11 cellular contexts compared by ENCODE assay signal in genomic region chr6:37006793-37007339, GRCh38. TPM values are rescaled to one million over a fixed set of nuclear protein-coding genes. Genes with fewer than 3 reads are reported as not detected.
DNase-seq lines count a peak whose midpoint lies in the region; ATAC-seq and TF ChIP-seq lines count a peak whose summit lies in the region.
"Had no signal": no experiment of that assay in that cellular context is flagged by ENCODE, and none has a peak within 500 bp of the region (broad histone marks: within the 10 kb centered on the region; RNA-seq: fewer than 3 reads in every experiment).

No MANE protein-coding gene starts in this region.

- peaks cover 4 to 71% (median 37%) of the 10 kb centered on the region in 6 donors for H3K4me1 ChIP-seq in spleen

- POLR2A ChIA-PET in HEK293T (lab: Yijun Ruan, JAX), result interaction anchor here (1.6 kb wide), 1 partner anchor 21 kb away, joined by 8 read pairs; the partner anchor contains the start of gene MTCH1

- no peaks in the 10 kb centered on the region for H3K36me3 Mint-ChIP-seq in type B pancreatic cell

- H3K4me3 ChIP-seq in GM12864 (ENCODE audit: low read depth, low read length), result peak overlapping the region; percentile 83
- H3K4me3 ChIP-seq in spleen, result peak overlapping the region; percentile 53 to 85 (median 64)

- H3K36me3 ChIP-seq in spleen, result peaks cover 0 to 37% (median 16%) of the 10 kb centered on the region in 6 donors

- no peak for DNase-seq in GM12864 (ENCODE audit: low read depth)
- DNase-seq in NAMALWA (ENCODE audit: low spot score), result peak; percentile 39
- DNase-seq in fibroblast of peridontal ligament (ENCODE audit: extremely low read depth), result peak; percentile 24
- no peak for DNase-seq in spleen
- DNase-seq in HEK293T (ENCODE audit: extremely low spot score), result no peak
- DNase-seq in type B pancreatic cell (ENCODE audit: extremely low spot score, unreplicated experiment), result no peak
- no peak for DNase-seq in sciatic nerve (ENCODE audit: low spot score)
- DNase-seq in stimulated activated naive CD8-positive, alpha-beta T cell treated with anti-CD3 and anti-CD28 coated beads, Interleukin-15, amount 100 ng/mL, for 72 hours, result no peak
- DNase-seq: activated effector memory CD4-positive, alpha-beta T cell treated with Interleukin-2 at 50 U/mL for 16 hours; T-helper 1 cell had no signal

- no peaks in the 10 kb centered on the region for H3K9me3 Mint-ChIP-seq in type B pancreatic cell
- no peaks in the 10 kb centered on the region for H3K9me3 Mint-ChIP-seq in stimulated activated naive CD8-positive, alpha-beta T cell treated with anti-CD3 and anti-CD28 coated beads, Interleukin-15, amount 100 ng/mL, for 72 hours

- no peaks in the 10 kb centered on the region for H3K9me3 ChIP-seq in spleen

- peak overlapping the region; percentile 35 to 94 (median 82) for H3K27ac ChIP-seq in spleen

- whole genome bisulfite sequencing in spleen, 5 donors, result 63 to 83% (median 72%) methylated on average over 4 to 5 of the region's 5 CpGs

- CTCF ChIA-PET in HEK293T (lab: Yijun Ruan, JAX), result interaction anchor here (1.0 to 2.3 kb wide), 2 partner anchors 11 to 154 kb away, joined by 3 to 8 read pairs; no protein-coding TSS in a partner anchor

- H3K27me3 Mint-ChIP-seq in type B pancreatic cell, result peaks cover 2% of the 10 kb centered on the region
- no peaks in the 10 kb centered on the region for H3K27me3 Mint-ChIP-seq in stimulated activated naive CD8-positive, alpha-beta T cell treated with anti-CD3 and anti-CD28 coated beads, Interleukin-15, amount 100 ng/mL, for 72 hours

- intact Hi-C loops in spleen (cut with DNase I; ENCODE audit: low total_unique reads), result no loop called here
- intact Hi-C loops in sciatic nerve (cut with DNase I), result no loop called here

- H3K4me1 Mint-ChIP-seq in type B pancreatic cell (ENCODE audit: unreplicated experiment), result no peaks in the 10 kb centered on the region
- peaks cover 26% of the 10 kb centered on the region for H3K4me1 Mint-ChIP-seq in stimulated activated naive CD8-positive, alpha-beta T cell treated with anti-CD3 and anti-CD28 coated beads, Interleukin-15, amount 100 ng/mL, for 72 hours

- H3K27ac Mint-ChIP-seq in type B pancreatic cell, result no peak overlapping the region
- H3K27ac Mint-ChIP-seq in stimulated activated naive CD8-positive, alpha-beta T cell treated with anti-CD3 and anti-CD28 coated beads, Interleukin-15, amount 100 ng/mL, for 72 hours, result no peak overlapping the region

- TF ChIP-seq POLR2A in spleen (IDR thresholded peaks at IDR 0.05), result no peak

- no peak overlapping the region for H3K4me3 Mint-ChIP-seq in type B pancreatic cell
- no peak overlapping the region for H3K4me3 Mint-ChIP-seq in stimulated activated naive CD8-positive, alpha-beta T cell treated with anti-CD3 and anti-CD28 coated beads, Interleukin-15, amount 100 ng/mL, for 72 hours

- ATAC-seq in sciatic nerve, result no peak
- ATAC-seq in stimulated activated naive CD8-positive, alpha-beta T cell treated with anti-CD3 and anti-CD28 coated beads, Interleukin-15, amount 100 ng/mL, for 72 hours, result no peak

- TF ChIP-seq CTCF in GM12864 (IDR thresholded peaks at IDR 0.05; ENCODE audit: low read depth, low read length, missing control alignments) (no peak), spleen (IDR thresholded peaks at IDR 0.05 in 8 of 11, conservative IDR thresholded peaks at IDR 0.05 in 3 of 11) (no peak), type B pancreatic cell (conservative IDR thresholded peaks at IDR 0.05) (no peak)

- no peaks in the 10 kb centered on the region for H3K27me3 ChIP-seq in spleen (replicated peaks in 1 of 7)

TF ChIP-seq in HEK293T, 16 proteins besides CTCF, POLR2A, EP300 and RAD21:
- no peak for TF ChIP-seq ELF4 (IDR thresholded peaks at IDR 0.05)
- no peak for TF ChIP-seq LEF1 (IDR thresholded peaks at IDR 0.05; ENCODE audit: borderline replicate concordance)
- no peak for TF ChIP-seq SUZ12 (IDR thresholded peaks at IDR 0.05)
- TF ChIP-seq FOXA1 (IDR thresholded peaks at IDR 0.05), result no peak
- TF ChIP-seq BHLHE40 (IDR thresholded peaks at IDR 0.05; ENCODE audit: borderline replicate concordance), result no peak
- TF ChIP-seq FOXM1 (IDR thresholded peaks at IDR 0.05; ENCODE audit: borderline replicate concordance), result no peak
- no peak for TF ChIP-seq HDGF (IDR thresholded peaks at IDR 0.05; ENCODE audit: borderline replicate concordance)

RNA-seq across cellular contexts. Expression of gene FGD2, which starts 1.4 kb away (rescaled TPM):
- total RNA-seq in spleen (100 to 1,000 TPM; 200 to 426 (median 316) TPM), type B pancreatic cell (ENCODE audit: low replicate concordance) (0.10 TPM in 1 of 2 replicates, not detected in the other), sciatic nerve (19.7 TPM)
- polyA plus RNA-seq in spleen, result 100 to 1,000 TPM in 1 of 3 donors, 10 to 100 TPM in 2; 63.4 to 121 (median 84.2) TPM
- total RNA-seq: lung microvascular endothelial cell had no signal

RNA-seq across cellular contexts. Expression of gene MTCH1, which starts 20.9 kb away (rescaled TPM):
- total RNA-seq in spleen (100 to 1,000 TPM; 135 to 191 (median 162) TPM), type B pancreatic cell (ENCODE audit: low replicate concordance) (163 and 184 TPM in 2 replicates), sciatic nerve (154 TPM)
- 100 to 1,000 TPM in 2 of 3 donors, 10 to 100 TPM in 1; 87.3 to 144 (median 134) TPM for polyA plus RNA-seq in spleen

RNA-seq across cellular contexts. Expression of gene PI16, which starts 52.3 kb away (rescaled TPM):
- total RNA-seq in spleen (1 to 10 TPM in 5 of 7 donors, under 1 TPM in 1, not detected in 1; 0.94 to 2.1 (median 1.6) TPM), type B pancreatic cell (ENCODE audit: low replicate concordance) (not detected in 2 replicates), sciatic nerve (91.7 TPM)
- 1 to 10 TPM; 1.6 to 7.3 (median 2.0) TPM for polyA plus RNA-seq in spleen
- total RNA-seq: lung microvascular endothelial cell had no signal

Comparison
In these comparisons a context has a peak if more than half of its experiments do, and no peak if none do; other contexts are left out.
1. DNase-seq: peak in NAMALWA (single experiment) and fibroblast of peridontal ligament (single experiment); none in GM12864 (single experiment), spleen (single experiment), HEK293T (single experiment), type B pancreatic cell (single experiment), sciatic nerve (single experiment) and stimulated activated naive CD8-positive, alpha-beta T cell treated with anti-CD3 and anti-CD28 coated beads, Interleukin-15, amount 100 ng/mL, for 72 hours (0 of 2).
2. RNA of gene FGD2, which starts 1.4 kb away (total RNA-seq): 200 to 426 TPM in spleen and 19.7 TPM in sciatic nerve (single experiment); 0.10 TPM in type B pancreatic cell; every median in the first group is over 10 times any median in the second.
3. RNA of gene PI16, which starts 52.3 kb away (total RNA-seq): 91.7 TPM in sciatic nerve (single experiment); 0.94 to 2.1 TPM in spleen and not detected in type B pancreatic cell; every median in the first group is over 10 times any median in the second.